In the genomic region with DNA sequence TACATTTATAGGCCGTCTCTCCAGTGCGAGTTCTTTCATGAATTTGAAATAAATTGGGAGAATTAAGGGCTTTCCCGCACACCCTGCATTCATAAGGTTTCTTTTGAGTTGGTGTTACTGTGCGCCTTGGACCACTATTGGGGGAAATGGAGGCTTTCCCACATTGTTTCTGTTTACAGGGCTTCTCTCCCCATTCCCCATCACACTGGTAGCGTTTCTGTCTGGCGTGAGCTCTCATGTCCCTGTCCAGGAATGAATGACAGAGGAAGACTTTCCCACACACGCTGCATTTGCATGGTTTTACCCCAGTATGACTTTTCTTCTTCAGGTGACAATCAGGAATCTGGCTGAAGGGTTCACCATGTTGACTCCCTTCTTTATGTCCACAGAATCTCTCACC, we compare ENCODE assay signal across 26 cellular contexts.
"Had no signal": no experiment of that assay in that cellular context is flagged by ENCODE, and none has a peak within 500 bp of the region (broad histone marks: within the 10 kb centered on the region; RNA-seq: fewer than 3 reads in every experiment).

No MANE protein-coding gene starts in this region.

- H3K27ac ChIP-seq: left lung, lower lobe of right lung, ovary, right atrium auricular region, right lobe of liver, stomach, testis, thyroid gland, transverse colon, upper lobe of right lung had no signal

- H3K9me3 ChIP-seq: left lung, lower lobe of right lung, mucosa of descending colon, ovary, right atrium auricular region, right lobe of liver, testis, thyroid gland, transverse colon, upper lobe of right lung had no signal

- H3K4me3 ChIP-seq: left lung, lower lobe of right lung, mucosa of descending colon, ovary, right atrium auricular region, right lobe of liver, stomach, testis, thyroid gland, transverse colon, upper lobe of right lung had no signal

- H3K9me3 Mint-ChIP-seq: immature natural killer cell; natural killer cell treated with Interleukin-12 subunit alpha and Interleukin-12 subunit beta and Interleukin-15 and Interleukin-18, amount 100 ng/mL, for 72 hours had no signal

- H3K27me3 ChIP-seq: left lung, ovary, right atrium auricular region, right lobe of liver, stomach, testis, thyroid gland, transverse colon, upper lobe of right lung had no signal

- H3K36me3 ChIP-seq: ovary, right atrium auricular region, right lobe of liver, thyroid gland, upper lobe of right lung had no signal

- H3K27me3 Mint-ChIP-seq: naive thymus-derived CD4-positive, alpha-beta T cell; natural killer cell treated with Interleukin-12 subunit alpha and Interleukin-12 subunit beta and Interleukin-15 and Interleukin-18, amount 100 ng/mL, for 72 hours; progenitor cell of endocrine pancreas; stimulated activated naive B cell treated with anti-CD40 and anti-IgM and Interleukin-4, amounts not matched to agents 10 μg/mL and 1 μg/mL and 100 μg/mL, for 72 hours had no signal

- H3K4me3 Mint-ChIP-seq: immature natural killer cell; naive thymus-derived CD4-positive, alpha-beta T cell; natural killer cell treated with Interleukin-12 subunit alpha and Interleukin-12 subunit beta and Interleukin-15 and Interleukin-18, amount 100 ng/mL, for 72 hours; stimulated activated naive B cell treated with anti-CD40 and anti-IgM and Interleukin-4, amounts not matched to agents 10 μg/mL and 1 μg/mL and 100 μg/mL, for 72 hours had no signal

- H3K4me1 ChIP-seq: left lung, lower lobe of right lung, right atrium auricular region, right lobe of liver, stomach, testis, thyroid gland, transverse colon, upper lobe of right lung had no signal

- H3K27ac Mint-ChIP-seq: immature natural killer cell; naive thymus-derived CD4-positive, alpha-beta T cell; natural killer cell treated with Interleukin-12 subunit alpha and Interleukin-12 subunit beta and Interleukin-15 and Interleukin-18, amount 100 ng/mL, for 72 hours; progenitor cell of endocrine pancreas; stimulated activated naive B cell treated with anti-CD40 and anti-IgM and Interleukin-4, amounts not matched to agents 10 μg/mL and 1 μg/mL and 100 μg/mL, for 72 hours had no signal

- H3K4me1 Mint-ChIP-seq: stimulated activated naive B cell treated with anti-CD40 and anti-IgM and Interleukin-4, amounts not matched to agents 10 μg/mL and 1 μg/mL and 100 μg/mL, for 72 hours had no signal

- ATAC-seq: left colon; left lung; lower lobe of right lung; mucosa of descending colon; naive thymus-derived CD4-positive, alpha-beta T cell; right lobe of liver; stimulated activated naive B cell treated with anti-CD40 and anti-IgM and Interleukin-4, amounts not matched to agents 10 μg/mL and 1 μg/mL and 100 μg/mL, for 72 hours; stimulated activated naive CD8-positive, alpha-beta T cell treated with anti-CD3 and anti-CD28 coated beads, Interleukin-15, Interleukin-2, amounts not matched to agents 100 U/mL and 50 U/mL, for 24 hours; upper lobe of right lung had no signal

- DNase-seq: hypothalamus; immature natural killer cell; kidney; left colon; left lung; lower lobe of right lung; mammary epithelial cell; midbrain; mucosa of descending colon; naive thymus-derived CD4-positive, alpha-beta T cell; ovary; right lobe of liver; stimulated activated CD4-positive, alpha-beta T cell treated with anti-CD3 and anti-CD28 coated beads, Interleukin-12 subunit alpha, Interleukin-12 subunit beta, amount 100 ng/mL, for 4 hours; stimulated activated CD4-positive, alpha-beta T cell treated with anti-CD3 and anti-CD28 coated beads, Interleukin-15, amount 100 ng/mL, for 24 hours; stimulated activated CD4-positive, alpha-beta T cell treated with anti-CD3 and anti-CD28 coated beads, Interleukin-2, amount 100 ng/mL, for 24 hours; stimulated activated CD4-positive, alpha-beta T cell treated with anti-CD3 and anti-CD28 coated beads, Interleukin-4, amount 100 ng/mL, for 1 hour; stimulated activated naive B cell treated with anti-CD40 and anti-IgM and Interleukin-4, amounts not matched to agents 10 μg/mL and 1 μg/mL and 100 μg/mL, for 72 hours; stimulated activated naive CD8-positive, alpha-beta T cell treated with anti-CD3 and anti-CD28 coated beads, Interleukin-15, Interleukin-2, amounts not matched to agents 100 U/mL and 50 U/mL, for 24 hours; stomach; testis; thyroid gland; transverse colon; upper lobe of right lung had no signal
